6 cellular contexts compared by ENCODE assay signal in the genomic region with DNA sequence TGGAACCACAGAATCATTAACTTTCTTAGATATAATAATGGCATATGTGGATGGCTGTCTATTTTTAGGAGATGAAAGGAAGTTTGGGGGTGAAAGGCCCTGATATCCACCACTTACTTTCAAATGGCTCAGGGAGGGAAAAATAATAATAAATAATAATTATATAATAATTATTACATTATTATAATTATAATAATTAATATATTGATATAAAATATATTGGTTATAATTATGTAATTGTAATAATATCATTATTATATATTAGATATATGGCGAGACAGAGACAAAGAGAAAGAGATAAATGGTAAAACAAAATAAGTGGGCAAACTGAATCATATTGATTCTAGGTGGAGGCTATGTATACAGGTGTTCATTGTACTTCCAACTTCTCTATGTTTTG.
"Had no signal": no experiment of that assay in that cellular context is flagged by ENCODE, and none has a peak within 500 bp of the region (broad histone marks: within the 10 kb centered on the region; RNA-seq: fewer than 3 reads in every experiment).

No MANE protein-coding gene starts in this region.

- H3K27ac ChIP-seq: GM23248, HL-60 had no signal

- H3K36me3 ChIP-seq: HAP-1 had no signal

- H3K4me3 ChIP-seq: GM23248, HAP-1 had no signal

- FAIRE-seq: HepG2 had no signal

- DNase-seq: GOT3, HFFc6 had no signal

- H3K4me1 ChIP-seq: HAP-1 had no signal

- H3K9me3 ChIP-seq: HAP-1 had no signal
